ENCODE assay signal across 24 cellular contexts in the genomic region with DNA sequence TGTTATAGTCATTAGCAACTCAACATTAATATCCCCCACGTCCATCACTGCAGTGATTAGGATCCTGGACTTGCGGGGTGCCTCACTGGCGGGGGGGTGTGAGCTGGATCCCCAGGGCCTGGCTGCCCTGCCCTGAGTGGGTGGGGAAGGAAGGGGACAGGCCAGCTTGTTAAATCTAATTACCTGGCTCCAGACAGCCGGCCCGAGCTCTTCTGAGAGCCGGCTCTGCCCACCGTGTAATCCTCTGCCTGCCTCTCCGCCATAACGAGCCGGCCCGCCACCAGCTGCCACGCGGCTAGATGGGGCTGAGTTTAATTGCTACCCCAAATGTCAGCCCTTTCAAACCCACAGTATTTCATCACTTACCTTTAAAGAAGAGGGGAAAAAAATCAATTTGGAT.
DNase-seq lines count a peak whose midpoint lies in the region; ATAC-seq and TF ChIP-seq lines count a peak whose summit lies in the region.
"Had no signal": no experiment of that assay in that cellular context is flagged by ENCODE, and none has a peak within 500 bp of the region (broad histone marks: within the 10 kb centered on the region; RNA-seq: fewer than 3 reads in every experiment).

No MANE protein-coding gene starts in this region.

- H3K36me3 ChIP-seq in BLaER1 treated with 17β-estradiol and CSF1 and Interleukin-3, amounts not matched to agents 10 nM and 100 nM = no peaks in the 10 kb centered on the region
- H3K36me3 ChIP-seq in GM23338 (ENCODE audit: insufficient read depth) = no peaks in the 10 kb centered on the region
- H3K36me3 ChIP-seq: left ventricle myocardium inferior had no signal

- no peaks in the 10 kb centered on the region; a peak in 1 of 22 replicates for H4K20me1 ChIP-seq in BLaER1 treated with 17β-estradiol and CSF1 and Interleukin-3, amounts not matched to agents 10 nM and 100 nM
- H4K20me1 ChIP-seq in GM23338 (replicated peaks; ENCODE audit: insufficient read depth) = no peaks in the 10 kb centered on the region

- no peak overlapping the region for H3K9ac ChIP-seq in BLaER1 treated with 17β-estradiol and CSF1 and Interleukin-3, amounts not matched to agents 10 nM and 100 nM
- H3K9ac ChIP-seq: parathyroid adenoma had no signal

- no peaks in the 10 kb centered on the region for H3K79me2 ChIP-seq in GM23338 (replicated peaks; ENCODE audit: insufficient read depth)
- H3K79me2 ChIP-seq: parathyroid adenoma had no signal

- H3K9me3 Mint-ChIP-seq in GM23338 (no peaks in the 10 kb centered on the region), glutamatergic neuron (ENCODE audit: unreplicated experiment) (no peaks in the 10 kb centered on the region)
- H3K9me3 Mint-ChIP-seq: activated naive CD8-positive, alpha-beta T cell treated with anti-CD3 and anti-CD28 coated beads, Interleukin-2, amount 10 ng/mL, durations not matched to agents 7 days and 5 days; CD4-positive, alpha-beta T cell; stimulated activated memory B cell treated with anti-CD40 and anti-IgM and Interleukin-4, amounts not matched to agents 10 μg/mL and 1 μg/mL and 100 μg/mL, for 72 hours; WTC11 had no signal

- no peak for DNase-seq in GM23338 (ENCODE audit: low spot score)
- DNase-seq in NCI-H446 (lab: John Stamatoyannopoulos, UW) = peak; percentile 49 to 50
- peak; percentile 45 for DNase-seq in glutamatergic neuron
- DNase-seq in substantia nigra (lab: John Stamatoyannopoulos, UW) = no peak
- no peak for DNase-seq in SW480 (ENCODE audit: low spot score)
- no peak for DNase-seq in NAMALWA (ENCODE audit: low spot score)
- no peak for DNase-seq in NCI-H187 (lab: John Stamatoyannopoulos, UW)
- DNase-seq: activated CD4-positive, alpha-beta T cell treated with anti-CD3 and anti-CD28 coated beads, Interleukin-2, amount 50 U/mL, for 48 hours; activated naive CD8-positive, alpha-beta T cell treated with anti-CD3 and anti-CD28 coated beads, Interleukin-2, amount 10 ng/mL, durations not matched to agents 7 days and 5 days; CD4-positive, alpha-beta T cell; DND-41; foreskin fibroblast; HFFc6; KG1; left ventricle myocardium inferior; NCI-H226; stimulated activated CD4-positive, alpha-beta T cell treated with anti-CD3 and anti-CD28 coated beads, Interleukin-2, amount 100 ng/mL, for 24 hours; T-helper 9 cell had no signal

- H3K36me3 Mint-ChIP-seq in GM23338 (ENCODE audit: low read depth) (no peaks in the 10 kb centered on the region), glutamatergic neuron (ENCODE audit: unreplicated experiment) (no peaks in the 10 kb centered on the region)
- H3K36me3 Mint-ChIP-seq: activated naive CD8-positive, alpha-beta T cell treated with anti-CD3 and anti-CD28 coated beads, Interleukin-2, amount 10 ng/mL, durations not matched to agents 7 days and 5 days; stimulated activated memory B cell treated with anti-CD40 and anti-IgM and Interleukin-4, amounts not matched to agents 10 μg/mL and 1 μg/mL and 100 μg/mL, for 72 hours; WTC11 had no signal

- no peak overlapping the region for H3K27ac Mint-ChIP-seq in GM23338
- peak overlapping the region; percentile 63 for H3K27ac Mint-ChIP-seq in glutamatergic neuron (ENCODE audit: unreplicated experiment)
- H3K27ac Mint-ChIP-seq: activated naive CD8-positive, alpha-beta T cell treated with anti-CD3 and anti-CD28 coated beads, Interleukin-2, amount 10 ng/mL, durations not matched to agents 7 days and 5 days; CD4-positive, alpha-beta T cell; HFFc6; nephron; stimulated activated memory B cell treated with anti-CD40 and anti-IgM and Interleukin-4, amounts not matched to agents 10 μg/mL and 1 μg/mL and 100 μg/mL, for 72 hours; WTC11 had no signal

- H3K4me3 Mint-ChIP-seq in GM23338 = no peak overlapping the region; the same call in 2 of the 3 replicates
- no peak overlapping the region for H3K4me3 Mint-ChIP-seq in glutamatergic neuron (ENCODE audit: unreplicated experiment)
- H3K4me3 Mint-ChIP-seq: activated naive CD8-positive, alpha-beta T cell treated with anti-CD3 and anti-CD28 coated beads, Interleukin-2, amount 10 ng/mL, durations not matched to agents 7 days and 5 days; CD4-positive, alpha-beta T cell; HFFc6; nephron; stimulated activated memory B cell treated with anti-CD40 and anti-IgM and Interleukin-4, amounts not matched to agents 10 μg/mL and 1 μg/mL and 100 μg/mL, for 72 hours; WTC11 had no signal

- H3K4me2 ChIP-seq in BLaER1 treated with 17β-estradiol and CSF1 and Interleukin-3, amounts not matched to agents 10 nM and 100 nM = peak overlapping the region in 9 of 11 experiments; percentile 12 to 44 (median 32); a peak in 15 of 22 replicates
- H3K4me2 ChIP-seq in GM23338 = 0 out of 2 replicates have a peak overlapping the region, but pooled peaks have one; percentile 7

- H3K4me1 Mint-ChIP-seq in GM23338 = peaks cover 23% of the 10 kb centered on the region
- H3K4me1 Mint-ChIP-seq in glutamatergic neuron (ENCODE audit: low read depth, unreplicated experiment) = peaks cover 8% of the 10 kb centered on the region
- H3K4me1 Mint-ChIP-seq: activated naive CD8-positive, alpha-beta T cell treated with anti-CD3 and anti-CD28 coated beads, Interleukin-2, amount 10 ng/mL, durations not matched to agents 7 days and 5 days; nephron; stimulated activated memory B cell treated with anti-CD40 and anti-IgM and Interleukin-4, amounts not matched to agents 10 μg/mL and 1 μg/mL and 100 μg/mL, for 72 hours had no signal

- H3K9me2 ChIP-seq in GM23338 (ENCODE audit: insufficient read depth) = no peaks in the 10 kb centered on the region

- H2AFZ ChIP-seq in GM23338 = peak overlapping the region; percentile 52; the same call in 1 of the 2 replicates
- H2AFZ ChIP-seq: parathyroid adenoma had no signal

- H3K27me3 Mint-ChIP-seq in GM23338 (ENCODE audit: insufficient read depth, low read depth, poor library complexity) (peaks cover 5% of the 10 kb centered on the region), glutamatergic neuron (ENCODE audit: unreplicated experiment) (peaks cover 5% of the 10 kb centered on the region)

- no peak overlapping the region for H3K4me3 ChIP-seq in BLaER1 treated with 17β-estradiol and CSF1 and Interleukin-3, amounts not matched to agents 10 nM and 100 nM
- no peak overlapping the region for H3K4me3 ChIP-seq in GM23338
- H3K4me3 ChIP-seq: left ventricle myocardium inferior had no signal

- no peak for ATAC-seq in GM23338
- ATAC-seq: stimulated activated memory B cell treated with anti-CD40 and anti-IgM and Interleukin-4, amounts not matched to agents 10 μg/mL and 1 μg/mL and 100 μg/mL, for 72 hours; WTC11 had no signal

- H3K4me1 ChIP-seq in BLaER1 treated with 17β-estradiol and CSF1 and Interleukin-3, amounts not matched to agents 10 nM and 100 nM = peaks cover 18 to 73% (median 52%) of the 10 kb centered on the region in 10 experiments
- peaks cover 14% of the 10 kb centered on the region for H3K4me1 ChIP-seq in GM23338 (ENCODE audit: insufficient read depth)
- H3K4me1 ChIP-seq: left ventricle myocardium inferior, parathyroid adenoma had no signal

- no peaks in the 10 kb centered on the region for H3K9me3 ChIP-seq in BLaER1 treated with 17β-estradiol and CSF1 and Interleukin-3, amounts not matched to agents 10 nM and 100 nM (replicated peaks in 1 of 11)
- H3K9me3 ChIP-seq: left ventricle myocardium inferior had no signal

- no peak for TF ChIP-seq CTCF in GM23338 (conservative IDR thresholded peaks at IDR 0.05; ENCODE audit: low read depth in 2 of 2)
- no peak for TF ChIP-seq CTCF in glutamatergic neuron (IDR thresholded peaks at IDR 0.05; ENCODE audit: partially characterized antibody, unreplicated experiment)

- no peaks in the 10 kb centered on the region for H3F3A ChIP-seq in GM23338 (replicated peaks; ENCODE audit: low read depth)

- H3K27me3 ChIP-seq in BLaER1 treated with 17β-estradiol and CSF1 and Interleukin-3, amounts not matched to agents 10 nM and 100 nM = no peaks in the 10 kb centered on the region
- no peaks in the 10 kb centered on the region for H3K27me3 ChIP-seq in GM23338 (ENCODE audit: insufficient read depth)

- H3K27ac ChIP-seq in BLaER1 treated with 17β-estradiol and CSF1 and Interleukin-3, amounts not matched to agents 10 nM and 100 nM = no peak overlapping the region
- H3K27ac ChIP-seq in GM23338 (ENCODE audit: low read depth) (no peak overlapping the region), substantia nigra (ENCODE audit: low read depth, low read length, poor library complexity, severe bottlenecking) (no peak overlapping the region)
- H3K27ac ChIP-seq: left ventricle myocardium inferior, parathyroid adenoma, RWPE1 had no signal

TF ChIP-seq in GM23338, 12 proteins besides CTCF, POLR2A, EP300 and RAD21 (continues in another document):
- TF ChIP-seq NANOG (IDR thresholded peaks at IDR 0.05; ENCODE audit: borderline replicate concordance) (no peak), STAT1 (IDR thresholded peaks at IDR 0.05; ENCODE audit: unreplicated experiment) (no peak), POLR2AphosphoS5 (IDR thresholded peaks at IDR 0.05; ENCODE audit: low read depth) (no peak), EZH2 (IDR thresholded peaks at IDR 0.05; ENCODE audit: low read depth, unreplicated experiment) (no peak), ZNF331 (CRISPR knock-in tag; IDR thresholded peaks at IDR 0.05; ENCODE audit: low read depth) (no peak), JUNB (IDR thresholded peaks at IDR 0.05; ENCODE audit: unreplicated experiment) (no peak), EZH2phosphoT487 (IDR thresholded peaks at IDR 0.05; ENCODE audit: unreplicated experiment) (no peak)
- TF ChIP-seq, protein P1, sequence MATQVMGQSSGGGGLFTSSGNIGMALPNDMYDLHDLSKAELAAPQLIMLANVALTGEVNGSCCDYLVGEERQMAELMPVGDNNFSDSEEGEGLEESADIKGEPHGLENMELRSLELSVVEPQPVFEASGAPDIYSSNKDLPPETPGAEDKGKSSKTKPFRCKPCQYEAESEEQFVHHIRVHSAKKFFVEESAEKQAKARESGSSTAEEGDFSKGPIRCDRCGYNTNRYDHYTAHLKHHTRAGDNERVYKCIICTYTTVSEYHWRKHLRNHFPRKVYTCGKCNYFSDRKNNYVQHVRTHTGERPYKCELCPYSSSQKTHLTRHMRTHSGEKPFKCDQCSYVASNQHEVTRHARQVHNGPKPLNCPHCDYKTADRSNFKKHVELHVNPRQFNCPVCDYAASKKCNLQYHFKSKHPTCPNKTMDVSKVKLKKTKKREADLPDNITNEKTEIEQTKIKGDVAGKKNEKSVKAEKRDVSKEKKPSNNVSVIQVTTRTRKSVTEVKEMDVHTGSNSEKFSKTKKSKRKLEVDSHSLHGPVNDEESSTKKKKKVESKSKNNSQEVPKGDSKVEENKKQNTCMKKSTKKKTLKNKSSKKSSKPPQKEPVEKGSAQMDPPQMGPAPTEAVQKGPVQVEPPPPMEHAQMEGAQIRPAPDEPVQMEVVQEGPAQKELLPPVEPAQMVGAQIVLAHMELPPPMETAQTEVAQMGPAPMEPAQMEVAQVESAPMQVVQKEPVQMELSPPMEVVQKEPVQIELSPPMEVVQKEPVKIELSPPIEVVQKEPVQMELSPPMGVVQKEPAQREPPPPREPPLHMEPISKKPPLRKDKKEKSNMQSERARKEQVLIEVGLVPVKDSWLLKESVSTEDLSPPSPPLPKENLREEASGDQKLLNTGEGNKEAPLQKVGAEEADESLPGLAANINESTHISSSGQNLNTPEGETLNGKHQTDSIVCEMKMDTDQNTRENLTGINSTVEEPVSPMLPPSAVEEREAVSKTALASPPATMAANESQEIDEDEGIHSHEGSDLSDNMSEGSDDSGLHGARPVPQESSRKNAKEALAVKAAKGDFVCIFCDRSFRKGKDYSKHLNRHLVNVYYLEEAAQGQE (IDR thresholded peaks at IDR 0.05; ENCODE audit: unreplicated experiment) = no peak

Comparison
In these comparisons a context has a peak if more than half of its experiments do, and no peak if none do; other contexts are left out.
1. DNase-seq: peak in NCI-H446 (2 of 2) and glutamatergic neuron (single experiment); none in GM23338 (single experiment), substantia nigra (0 of 49), SW480 (single experiment), NAMALWA (single experiment) and NCI-H187 (0 of 2).